ENCODE assay signal across 14 cellular contexts in the genomic region with DNA sequence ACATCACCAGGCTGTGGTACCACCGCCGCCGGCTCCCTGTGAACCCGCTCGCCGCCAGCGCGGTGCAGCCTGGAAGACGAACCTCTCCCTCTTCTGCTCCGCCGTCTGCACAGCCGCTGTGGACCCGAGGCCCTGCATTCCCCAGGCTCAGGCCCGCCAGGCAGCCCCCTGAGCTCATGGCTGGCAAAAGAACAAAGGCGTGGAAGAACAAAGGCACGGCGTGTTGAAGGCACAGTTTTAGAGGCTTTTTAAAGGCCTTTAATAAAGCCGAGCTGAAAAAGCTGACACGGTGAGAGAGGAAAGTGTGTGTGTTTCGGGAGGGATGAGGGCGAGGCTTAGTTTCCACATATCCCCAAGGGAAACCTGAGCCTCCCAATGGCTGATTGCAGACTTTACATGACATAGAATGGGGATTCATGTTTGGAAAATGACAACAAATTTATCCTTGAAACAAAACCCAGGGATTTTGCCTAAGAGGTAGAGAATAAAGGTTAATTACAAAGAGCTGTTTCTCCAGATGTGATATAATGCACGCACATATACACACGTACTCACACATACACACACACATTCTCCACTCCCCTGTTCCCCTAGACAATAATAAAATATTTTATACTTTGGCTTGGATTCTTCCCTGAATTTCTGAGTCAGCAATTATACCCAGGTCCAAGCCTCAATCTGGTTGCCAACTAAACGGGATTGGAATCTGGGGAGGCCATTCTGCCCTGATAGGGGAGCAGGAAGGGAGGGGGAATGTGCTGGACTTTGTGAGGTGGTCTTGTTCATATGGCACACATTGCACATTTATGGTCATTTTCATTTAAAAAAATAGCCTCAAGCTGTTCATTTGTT. TPM values are rescaled to one million over a fixed set of nuclear protein-coding genes. Genes with fewer than 3 reads are reported as not detected.
A peak's percentile ranks its signal among the peaks of the same experiment; 100 is the strongest.
DNase-seq lines count a peak whose midpoint lies in the region; ATAC-seq and TF ChIP-seq lines count a peak whose summit lies in the region.
"Had no signal": no experiment of that assay in that cellular context is flagged by ENCODE, and none has a peak within 500 bp of the region (broad histone marks: within the 10 kb centered on the region; RNA-seq: fewer than 3 reads in every experiment).

No MANE protein-coding gene starts in this region.

- H3K9me3 ChIP-seq in heart right ventricle (no peaks in the 10 kb centered on the region), thoracic aorta (no peaks in the 10 kb centered on the region)
- H3K9me3 ChIP-seq: left lung had no signal

- TF ChIP-seq CTCF in heart right ventricle (IDR thresholded peaks at IDR 0.05) (no peak), thoracic aorta (IDR thresholded peaks at IDR 0.05) (no peak)

- DNase-seq in heart right ventricle (peak; percentile 27 to 31), Right ventricle myocardium superior (no peak), dermis blood vessel endothelial cell (peak; percentile 48), iris pigment epithelial cell (ENCODE audit: low read depth) (peak; percentile 44), thoracic aorta (ENCODE audit: low spot score) (no peak), cortex of kidney (lab: John Stamatoyannopoulos, UW) (no peak), RPMI8226 (no peak)
- DNase-seq: activated CD4-positive, CD25-positive, alpha-beta regulatory T cell treated with anti-CD3 and anti-CD28 coated beads, Interleukin-2, amount 50 U/mL, for 72 hours; activated naive CD4-positive, alpha-beta T cell; effector CD8-positive, alpha-beta T cell; left lung; NCI-H2081 had no signal

- H3K4me1 ChIP-seq in heart right ventricle (peaks cover 0 to 30% (median 18%) of the 10 kb centered on the region in 9 donors), thoracic aorta (ENCODE audit: control insufficient read depth in 1 of 2, low read depth in 2 of 2) (peaks cover 0 to 8% of the 10 kb centered on the region in 2 donors)
- H3K4me1 ChIP-seq: left lung had no signal

- ATAC-seq in heart right ventricle, result peak; percentile 44 to 72 (median 51)
- no peak for ATAC-seq in Right ventricle myocardium superior (ENCODE audit: poor library complexity)
- ATAC-seq in thoracic aorta (ENCODE audit: insufficient number of reproducible peaks, low FRiP score, low read depth), result no peak
- no peak for ATAC-seq in HG02623 (IDR thresholded peaks at IDR 0.05; ENCODE audit: unreplicated experiment)
- ATAC-seq: left lung had no signal

- H3K4me3 ChIP-seq in heart right ventricle (peak overlapping the region in 7 of 10 donors; percentile 23 to 46 (median 32)), thoracic aorta (peak overlapping the region; percentile 29)
- H3K4me3 ChIP-seq: left lung had no signal

- H3K27me3 ChIP-seq in heart right ventricle (peaks cover 0 to 18% (median 0%) of the 10 kb centered on the region in 7 donors), thoracic aorta (replicated peaks; ENCODE audit: insufficient read depth) (no peaks in the 10 kb centered on the region)
- H3K27me3 ChIP-seq: left lung had no signal

- intact Hi-C loops in heart right ventricle (cut with DNase I), result loop anchor here in 1 of 10 donors (10.0 kb wide), 1 partner anchor 260 kb away; a partner anchor contains a TSS
- intact Hi-C loops in Right ventricle myocardium superior (cut with DNase I), result no loop called here

- 44 to 48% methylated on average over 24 of the region's 24 CpGs for WGBS in heart right ventricle, 2 donors

- H3K36me3 ChIP-seq in heart right ventricle, result no peaks in the 10 kb centered on the region
- H3K36me3 ChIP-seq in thoracic aorta, result no peaks in the 10 kb centered on the region
- H3K36me3 ChIP-seq: left lung had no signal

- H3K27ac ChIP-seq in heart right ventricle (peak overlapping the region in 6 of 10 donors; percentile 9 to 67 (median 48)), thoracic aorta (no peak overlapping the region)
- H3K27ac ChIP-seq: left lung had no signal

RNA-seq across cellular contexts. Expression of a gene that starts 39.7 kb away (rescaled TPM):
- total RNA-seq in heart right ventricle (under 1 TPM in 5 of 10 donors, not detected in 5; 0.15 to 0.22 (median 0.15) TPM), Right ventricle myocardium superior (not detected), dermis blood vessel endothelial cell (0.51 and 0.60 TPM in 2 replicates), thoracic aorta (under 1 TPM; 0.14 to 0.85 TPM)
- polyA plus RNA-seq in heart right ventricle, result under 1 TPM; 0.16 to 0.44 TPM
- total RNA-seq: A172 had no signal

RNA-seq across cellular contexts. Expression of a gene that starts 47.9 kb away (rescaled TPM):
- 1 to 10 TPM in 1 of 10 donors, under 1 TPM in 6, not detected in 3; 0.24 to 1.4 (median 0.70) TPM for total RNA-seq in heart right ventricle
- polyA plus RNA-seq in heart right ventricle, result not detected
- not detected for total RNA-seq in Right ventricle myocardium superior
- 1.0 and 1.4 TPM in 2 replicates for total RNA-seq in dermis blood vessel endothelial cell
- total RNA-seq in thoracic aorta, result not detected
- total RNA-seq: left lung had no signal

Comparison
In these comparisons a context has a peak if more than half of its experiments do, and no peak if none do; other contexts are left out.
1. ATAC-seq: peak in heart right ventricle (8 of 8); none in Right ventricle myocardium superior (single experiment), thoracic aorta (single experiment) and HG02623 (single experiment).
2. DNase-seq: peak in heart right ventricle (2 of 2), dermis blood vessel endothelial cell (single experiment) and iris pigment epithelial cell (single experiment); none in Right ventricle myocardium superior (single experiment), thoracic aorta (single experiment), cortex of kidney (single experiment) and RPMI8226 (single experiment).
3. H3K27ac ChIP-seq: peak in heart right ventricle (6 of 10); none in thoracic aorta (0 of 2).